ENCODE assay signal across 8 cellular contexts in the genomic region with DNA sequence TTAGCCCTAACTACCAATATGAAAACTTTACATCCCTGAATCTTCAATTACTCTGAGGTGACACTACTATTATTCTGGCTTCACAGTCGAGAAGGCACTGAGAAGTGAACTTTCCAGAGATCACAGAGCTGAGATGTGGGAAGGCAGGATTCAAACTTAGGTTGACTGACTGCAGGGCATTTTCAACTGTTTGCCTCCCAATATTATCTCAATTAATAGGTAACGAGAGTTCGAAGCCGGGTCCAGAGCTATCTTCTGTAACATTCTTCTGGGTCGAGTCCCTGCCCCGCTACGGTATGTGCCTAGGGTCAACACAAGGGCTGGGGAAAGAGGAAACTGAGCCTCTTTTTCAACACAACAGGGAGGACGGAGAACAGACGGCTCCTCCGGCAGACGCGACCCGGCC. TPM values are rescaled to one million over a fixed set of nuclear protein-coding genes. Genes with fewer than 3 reads are reported as not detected.
DNase-seq lines count a peak whose midpoint lies in the region; ATAC-seq and TF ChIP-seq lines count a peak whose summit lies in the region.

No MANE protein-coding gene starts in this region.

- H3K36me3 ChIP-seq in SU-DHL-6 (ENCODE audit: low read length) = no peaks in the 10 kb centered on the region

- no peaks in the 10 kb centered on the region for H3K9me2 ChIP-seq in SU-DHL-6 (replicated peaks; ENCODE audit: insufficient read depth, low read length)

- peak overlapping the region; percentile 88 for H3K4me2 ChIP-seq in SU-DHL-6 (ENCODE audit: low read depth, low read length, poor library complexity, severe bottlenecking)

- peak overlapping the region; percentile 92 for H3K27ac ChIP-seq in SU-DHL-6 (ENCODE audit: low read depth, low read length)
- H3K27ac ChIP-seq in right cardiac atrium (ENCODE audit: low read length) = peak overlapping the region; percentile 99

- no peaks in the 10 kb centered on the region for H3F3A ChIP-seq in SU-DHL-6 (ENCODE audit: insufficient read depth)

- peak overlapping the region; percentile 78 for H2AFZ ChIP-seq in SU-DHL-6 (ENCODE audit: low read depth, low read length, severe bottlenecking)

- H4K20me1 ChIP-seq in SU-DHL-6 (ENCODE audit: low read depth, low read length) = no peaks in the 10 kb centered on the region

- no peak for TF ChIP-seq CTCF in SU-DHL-6 (IDR thresholded peaks at IDR 0.05; ENCODE audit: insufficient read depth, low read length, poor library complexity, severe bottlenecking)

- under 1% methylated on average over 13 of the region's 13 CpGs for WGBS in right cardiac atrium

- no peaks in the 10 kb centered on the region for H3K27me3 ChIP-seq in SU-DHL-6 (ENCODE audit: low read length)
- no peaks in the 10 kb centered on the region for H3K27me3 ChIP-seq in right cardiac atrium (ENCODE audit: control insufficient read depth, insufficient read depth)

- peak overlapping the region; percentile 95 for H3K9ac ChIP-seq in SU-DHL-6 (ENCODE audit: low read length)

- no peaks in the 10 kb centered on the region for H3K27me3 Mint-ChIP-seq in T-helper 1 cell treated with Interleukin-12 subunit alpha and Interleukin-12 subunit beta and Interleukin-4 antibody, amounts not matched to agents 30 μg/mL and 1 μg/mL, for 36 hours (ENCODE audit: low read depth)

- H3K4me1 ChIP-seq in right cardiac atrium (ENCODE audit: control insufficient read depth, insufficient read depth, low read length) = peaks cover 6% of the 10 kb centered on the region

- H3K4me3 ChIP-seq in SU-DHL-6 (ENCODE audit: insufficient read depth, low read length, poor library complexity, severe bottlenecking) (peak overlapping the region; percentile 93), right cardiac atrium (ENCODE audit: low read length) (peak overlapping the region; percentile 79)

- H3K4me1 Mint-ChIP-seq in T-helper 1 cell treated with Interleukin-12 subunit alpha and Interleukin-12 subunit beta and Interleukin-4 antibody, amounts not matched to agents 30 μg/mL and 1 μg/mL, for 36 hours (ENCODE audit: low read depth) = peaks cover 28% of the 10 kb centered on the region
- peaks cover 17% of the 10 kb centered on the region for H3K4me1 Mint-ChIP-seq in stimulated activated effector memory CD8-positive, alpha-beta T cell treated with anti-CD3 and anti-CD28 coated beads, Interleukin-12 subunit alpha, Interleukin-12 subunit beta, amount 100 ng/mL, for 72 hours

- intact Hi-C loops in right cardiac atrium (cut with DNase I) = loop anchor here in 2 of 4 donors (5.0 to 10.0 kb wide), 2 partner anchors 60 to 62 kb away; partner anchors contain the start of gene RNF103 (in 2 of the 2)

- H3K79me2 ChIP-seq in SU-DHL-6 (ENCODE audit: insufficient read depth, low read length) = peaks cover 47% of the 10 kb centered on the region

- H3K27ac Mint-ChIP-seq in T-helper 1 cell treated with Interleukin-12 subunit alpha and Interleukin-12 subunit beta and Interleukin-4 antibody, amounts not matched to agents 30 μg/mL and 1 μg/mL, for 36 hours = peak overlapping the region; percentile 99
- peak overlapping the region; percentile 99 for H3K27ac Mint-ChIP-seq in stimulated activated effector memory CD8-positive, alpha-beta T cell treated with anti-CD3 and anti-CD28 coated beads, Interleukin-12 subunit alpha, Interleukin-12 subunit beta, amount 100 ng/mL, for 72 hours

- H3K9me3 ChIP-seq in SU-DHL-6 (ENCODE audit: insufficient read depth, low read length) (no peaks in the 10 kb centered on the region), right cardiac atrium (ENCODE audit: control insufficient read depth, low read length) (no peaks in the 10 kb centered on the region)

- H3K36me3 Mint-ChIP-seq in T-helper 1 cell treated with Interleukin-12 subunit alpha and Interleukin-12 subunit beta and Interleukin-4 antibody, amounts not matched to agents 30 μg/mL and 1 μg/mL, for 36 hours (ENCODE audit: low read depth) = peaks cover 22% of the 10 kb centered on the region
- H3K36me3 Mint-ChIP-seq in stimulated activated effector memory CD8-positive, alpha-beta T cell treated with anti-CD3 and anti-CD28 coated beads, Interleukin-12 subunit alpha, Interleukin-12 subunit beta, amount 100 ng/mL, for 72 hours = peaks cover 15% of the 10 kb centered on the region

- ATAC-seq in right cardiac atrium = no peak
- no peak for ATAC-seq in stimulated activated effector memory CD8-positive, alpha-beta T cell treated with anti-CD3 and anti-CD28 coated beads, Interleukin-12 subunit alpha, Interleukin-12 subunit beta, amount 100 ng/mL, for 72 hours
- ATAC-seq in activated CD4-positive, CD25-positive, alpha-beta regulatory T cell treated with anti-CD3 and anti-CD28 coated beads, Interleukin-2, amount 50 U/mL, for 24 hours = no peak

- DNase-seq in T-helper 1 cell = no peak
- DNase-seq in right cardiac atrium = no peak
- DNase-seq in stimulated activated effector memory CD8-positive, alpha-beta T cell treated with anti-CD3 and anti-CD28 coated beads, Interleukin-12 subunit alpha, Interleukin-12 subunit beta, amount 100 ng/mL, for 72 hours (ENCODE audit: low spot score in 2 of 2) = no peak
- DNase-seq in cerebellar nuclear complex (lab: John Stamatoyannopoulos, UW) = no peak
- DNase-seq in mesenteric fat pad (ENCODE audit: low spot score) = no peak

- H3K4me3 Mint-ChIP-seq in T-helper 1 cell treated with Interleukin-12 subunit alpha and Interleukin-12 subunit beta and Interleukin-4 antibody, amounts not matched to agents 30 μg/mL and 1 μg/mL, for 36 hours = peak overlapping the region; percentile 95
- peak overlapping the region; percentile 86 for H3K4me3 Mint-ChIP-seq in stimulated activated effector memory CD8-positive, alpha-beta T cell treated with anti-CD3 and anti-CD28 coated beads, Interleukin-12 subunit alpha, Interleukin-12 subunit beta, amount 100 ng/mL, for 72 hours

- peaks cover 14% of the 10 kb centered on the region for H3K9me3 Mint-ChIP-seq in T-helper 1 cell treated with Interleukin-12 subunit alpha and Interleukin-12 subunit beta and Interleukin-4 antibody, amounts not matched to agents 30 μg/mL and 1 μg/mL, for 36 hours
- no peaks in the 10 kb centered on the region for H3K9me3 Mint-ChIP-seq in stimulated activated effector memory CD8-positive, alpha-beta T cell treated with anti-CD3 and anti-CD28 coated beads, Interleukin-12 subunit alpha, Interleukin-12 subunit beta, amount 100 ng/mL, for 72 hours

RNA-seq across cellular contexts. Expression of gene CHMP3, which starts 0.8 kb away (rescaled TPM):
- 100 to 1,000 TPM; 144 to 164 (median 155) TPM for total RNA-seq in right cardiac atrium
- polyA plus RNA-seq in right cardiac atrium = 89.7 TPM
- total RNA-seq in mesenteric fat pad = 99.9 TPM
